In the genomic region with DNA sequence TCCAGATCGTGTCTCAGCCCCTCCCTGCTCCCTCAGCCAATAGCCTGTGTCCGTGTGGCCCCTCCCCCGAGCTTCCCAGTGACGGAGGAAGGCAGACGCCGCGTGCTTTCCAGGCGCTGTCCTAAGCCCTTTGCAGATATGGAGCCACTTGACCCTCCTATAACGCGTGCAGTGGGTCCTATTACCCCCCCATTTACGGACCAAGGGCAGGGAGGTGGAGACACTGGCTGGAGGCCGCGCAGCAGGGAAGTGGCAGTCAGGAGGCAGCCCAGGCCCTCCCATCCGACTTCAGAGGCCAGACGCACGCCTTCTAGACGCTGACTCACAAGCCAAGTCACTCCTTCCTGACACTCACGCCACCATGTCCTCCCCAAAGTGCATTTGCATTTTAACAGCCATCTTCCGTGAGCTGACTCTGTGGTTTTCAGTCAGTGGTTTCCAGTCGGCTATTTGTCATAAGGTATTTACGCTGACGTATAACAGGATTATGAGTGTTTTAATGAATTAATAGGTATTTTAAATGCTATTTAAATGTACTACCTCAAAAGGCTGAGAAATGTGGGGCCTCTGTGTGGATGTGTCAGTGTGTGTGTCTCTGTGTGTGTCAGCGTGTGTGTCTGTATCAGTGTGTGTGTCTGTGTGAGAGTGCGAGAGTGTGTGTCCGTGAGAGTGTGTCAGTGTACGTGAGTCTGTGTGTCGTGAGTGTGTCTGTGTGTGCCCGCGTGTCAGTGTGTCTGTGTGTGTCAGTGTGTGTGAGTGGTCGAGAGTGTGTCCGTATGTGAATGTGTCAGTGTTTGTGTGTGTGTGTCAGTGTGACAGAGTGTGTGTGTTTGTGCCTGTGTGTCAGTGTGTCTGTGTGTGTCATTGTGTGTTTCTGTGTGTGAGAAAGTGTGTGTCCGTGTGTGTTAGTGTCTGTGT, we compare ENCODE assay signal across 1 cellular context.
TF ChIP-seq lines count a peak whose summit lies in the region.

No MANE protein-coding gene starts in this region.

TF ChIP-seq in HEK293, 187 proteins besides CTCF, POLR2A, EP300 and RAD21 (continued from another document and continues in another):
- TF ChIP-seq ZNF132 (tag by site-specific recombination; IDR thresholded peaks at IDR 0.05; ENCODE audit: borderline replicate concordance) (no peak), HOXC10 (CRISPR knock-in tag; IDR thresholded peaks at IDR 0.05) (no peak), ZBTB21 (tag by site-specific recombination; IDR thresholded peaks at IDR 0.05) (peak; percentile 88), HOXA7 (CRISPR knock-in tag; IDR thresholded peaks at IDR 0.05; ENCODE audit: borderline replicate concordance) (no peak), FEZF1 (tag by site-specific recombination; IDR thresholded peaks at IDR 0.05) (peak; percentile 87), ZNF629 (tag by site-specific recombination; IDR thresholded peaks at IDR 0.05) (peak; percentile 98), ZNF677 (tag by site-specific recombination; IDR thresholded peaks at IDR 0.05) (no peak), GLI4 (tag by site-specific recombination; IDR thresholded peaks at IDR 0.05) (peak; percentile 41), ZNF510 (tag by site-specific recombination; IDR thresholded peaks at IDR 0.05; ENCODE audit: insufficient replicate concordance) (no peak), ZNF24 (tag by site-specific recombination; IDR thresholded peaks at IDR 0.05) (peak; percentile 88), ZNF626 (tag by site-specific recombination; IDR thresholded peaks at IDR 0.05) (no peak), ZNF585B (tag by site-specific recombination; IDR thresholded peaks at IDR 0.05) (no peak), ZNF292 (tag by site-specific recombination; IDR thresholded peaks at IDR 0.05; ENCODE audit: borderline replicate concordance, low read depth) (no peak), KLF7 (tag by site-specific recombination; IDR thresholded peaks at IDR 0.05; ENCODE audit: borderline replicate concordance) (peak; percentile 95), ZNF155 (tag by site-specific recombination; IDR thresholded peaks at IDR 0.05) (no peak), IKZF3 (tag by site-specific recombination; IDR thresholded peaks at IDR 0.05) (peak; percentile 100), ZNF843 (tag by site-specific recombination; IDR thresholded peaks at IDR 0.05) (peak; percentile 91), ZXDB (tag by site-specific recombination; IDR thresholded peaks at IDR 0.05) (peak; percentile 94), ZNF248 (tag by site-specific recombination; IDR thresholded peaks at IDR 0.05) (no peak)
- TF ChIP-seq, protein P1, sequence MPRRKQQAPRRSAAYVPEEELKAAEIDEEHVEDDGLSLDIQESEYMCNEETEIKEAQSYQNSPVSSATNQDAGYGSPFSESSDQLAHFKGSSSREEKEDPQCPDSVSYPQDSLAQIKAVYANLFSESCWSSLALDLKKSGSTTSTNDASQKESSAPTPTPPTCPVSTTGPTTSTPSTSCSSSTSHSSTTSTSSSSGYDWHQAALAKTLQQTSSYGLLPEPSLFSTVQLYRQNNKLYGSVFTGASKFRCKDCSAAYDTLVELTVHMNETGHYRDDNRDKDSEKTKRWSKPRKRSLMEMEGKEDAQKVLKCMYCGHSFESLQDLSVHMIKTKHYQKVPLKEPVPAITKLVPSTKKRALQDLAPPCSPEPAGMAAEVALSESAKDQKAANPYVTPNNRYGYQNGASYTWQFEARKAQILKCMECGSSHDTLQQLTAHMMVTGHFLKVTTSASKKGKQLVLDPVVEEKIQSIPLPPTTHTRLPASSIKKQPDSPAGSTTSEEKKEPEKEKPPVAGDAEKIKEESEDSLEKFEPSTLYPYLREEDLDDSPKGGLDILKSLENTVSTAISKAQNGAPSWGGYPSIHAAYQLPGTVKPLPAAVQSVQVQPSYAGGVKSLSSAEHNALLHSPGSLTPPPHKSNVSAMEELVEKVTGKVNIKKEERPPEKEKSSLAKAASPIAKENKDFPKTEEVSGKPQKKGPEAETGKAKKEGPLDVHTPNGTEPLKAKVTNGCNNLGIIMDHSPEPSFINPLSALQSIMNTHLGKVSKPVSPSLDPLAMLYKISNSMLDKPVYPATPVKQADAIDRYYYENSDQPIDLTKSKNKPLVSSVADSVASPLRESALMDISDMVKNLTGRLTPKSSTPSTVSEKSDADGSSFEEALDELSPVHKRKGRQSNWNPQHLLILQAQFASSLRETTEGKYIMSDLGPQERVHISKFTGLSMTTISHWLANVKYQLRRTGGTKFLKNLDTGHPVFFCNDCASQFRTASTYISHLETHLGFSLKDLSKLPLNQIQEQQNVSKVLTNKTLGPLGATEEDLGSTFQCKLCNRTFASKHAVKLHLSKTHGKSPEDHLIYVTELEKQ (tag by site-specific recombination; IDR thresholded peaks at IDR 0.05; ENCODE audit: borderline replicate concordance): peak; percentile 77; the same call in 1 of the 2 replicates
- TF ChIP-seq, protein P2, sequence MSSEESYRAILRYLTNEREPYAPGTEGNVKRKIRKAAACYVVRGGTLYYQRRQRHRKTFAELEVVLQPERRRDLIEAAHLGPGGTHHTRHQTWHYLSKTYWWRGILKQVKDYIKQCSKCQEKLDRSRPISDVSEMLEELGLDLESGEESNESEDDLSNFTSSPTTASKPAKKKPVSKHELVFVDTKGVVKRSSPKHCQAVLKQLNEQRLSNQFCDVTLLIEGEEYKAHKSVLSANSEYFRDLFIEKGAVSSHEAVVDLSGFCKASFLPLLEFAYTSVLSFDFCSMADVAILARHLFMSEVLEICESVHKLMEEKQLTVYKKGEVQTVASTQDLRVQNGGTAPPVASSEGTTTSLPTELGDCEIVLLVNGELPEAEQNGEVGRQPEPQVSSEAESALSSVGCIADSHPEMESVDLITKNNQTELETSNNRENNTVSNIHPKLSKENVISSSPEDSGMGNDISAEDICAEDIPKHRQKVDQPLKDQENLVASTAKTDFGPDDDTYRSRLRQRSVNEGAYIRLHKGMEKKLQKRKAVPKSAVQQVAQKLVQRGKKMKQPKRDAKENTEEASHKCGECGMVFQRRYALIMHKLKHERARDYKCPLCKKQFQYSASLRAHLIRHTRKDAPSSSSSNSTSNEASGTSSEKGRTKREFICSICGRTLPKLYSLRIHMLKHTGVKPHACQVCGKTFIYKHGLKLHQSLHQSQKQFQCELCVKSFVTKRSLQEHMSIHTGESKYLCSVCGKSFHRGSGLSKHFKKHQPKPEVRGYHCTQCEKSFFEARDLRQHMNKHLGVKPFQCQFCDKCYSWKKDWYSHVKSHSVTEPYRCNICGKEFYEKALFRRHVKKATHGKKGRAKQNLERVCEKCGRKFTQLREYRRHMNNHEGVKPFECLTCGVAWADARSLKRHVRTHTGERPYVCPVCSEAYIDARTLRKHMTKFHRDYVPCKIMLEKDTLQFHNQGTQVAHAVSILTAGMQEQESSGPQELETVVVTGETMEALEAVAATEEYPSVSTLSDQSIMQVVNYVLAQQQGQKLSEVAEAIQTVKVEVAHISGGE (tag by site-specific recombination; conservative IDR thresholded peaks at IDR 0.05; ENCODE audit: low read depth): 0 out of 2 replicates have a peak, but pooled peaks have one; percentile 13
- TF ChIP-seq, protein P3, sequence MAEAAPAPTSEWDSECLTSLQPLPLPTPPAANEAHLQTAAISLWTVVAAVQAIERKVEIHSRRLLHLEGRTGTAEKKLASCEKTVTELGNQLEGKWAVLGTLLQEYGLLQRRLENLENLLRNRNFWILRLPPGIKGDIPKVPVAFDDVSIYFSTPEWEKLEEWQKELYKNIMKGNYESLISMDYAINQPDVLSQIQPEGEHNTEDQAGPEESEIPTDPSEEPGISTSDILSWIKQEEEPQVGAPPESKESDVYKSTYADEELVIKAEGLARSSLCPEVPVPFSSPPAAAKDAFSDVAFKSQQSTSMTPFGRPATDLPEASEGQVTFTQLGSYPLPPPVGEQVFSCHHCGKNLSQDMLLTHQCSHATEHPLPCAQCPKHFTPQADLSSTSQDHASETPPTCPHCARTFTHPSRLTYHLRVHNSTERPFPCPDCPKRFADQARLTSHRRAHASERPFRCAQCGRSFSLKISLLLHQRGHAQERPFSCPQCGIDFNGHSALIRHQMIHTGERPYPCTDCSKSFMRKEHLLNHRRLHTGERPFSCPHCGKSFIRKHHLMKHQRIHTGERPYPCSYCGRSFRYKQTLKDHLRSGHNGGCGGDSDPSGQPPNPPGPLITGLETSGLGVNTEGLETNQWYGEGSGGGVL (tag by site-specific recombination; IDR thresholded peaks at IDR 0.05): peak; percentile 74
- TF ChIP-seq, protein P4, sequence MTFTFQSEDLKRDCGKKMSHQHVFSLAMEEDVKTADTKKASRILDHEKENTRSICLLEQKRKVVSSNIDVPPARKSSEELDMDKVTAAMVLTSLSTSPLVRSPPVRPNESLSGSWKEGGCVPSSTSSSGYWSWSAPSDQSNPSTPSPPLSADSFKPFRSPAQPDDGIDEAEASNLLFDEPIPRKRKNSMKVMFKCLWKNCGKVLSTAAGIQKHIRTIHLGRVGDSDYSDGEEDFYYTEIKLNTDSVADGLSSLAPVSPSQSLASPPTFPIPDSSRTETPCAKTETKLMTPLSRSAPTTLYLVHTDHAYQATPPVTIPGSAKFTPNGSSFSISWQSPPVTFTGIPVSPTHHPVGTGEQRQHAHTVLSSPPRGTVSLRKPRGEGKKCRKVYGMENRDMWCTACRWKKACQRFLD (tag by site-specific recombination; IDR thresholded peaks at IDR 0.05): no peak
- TF ChIP-seq, protein P5, sequence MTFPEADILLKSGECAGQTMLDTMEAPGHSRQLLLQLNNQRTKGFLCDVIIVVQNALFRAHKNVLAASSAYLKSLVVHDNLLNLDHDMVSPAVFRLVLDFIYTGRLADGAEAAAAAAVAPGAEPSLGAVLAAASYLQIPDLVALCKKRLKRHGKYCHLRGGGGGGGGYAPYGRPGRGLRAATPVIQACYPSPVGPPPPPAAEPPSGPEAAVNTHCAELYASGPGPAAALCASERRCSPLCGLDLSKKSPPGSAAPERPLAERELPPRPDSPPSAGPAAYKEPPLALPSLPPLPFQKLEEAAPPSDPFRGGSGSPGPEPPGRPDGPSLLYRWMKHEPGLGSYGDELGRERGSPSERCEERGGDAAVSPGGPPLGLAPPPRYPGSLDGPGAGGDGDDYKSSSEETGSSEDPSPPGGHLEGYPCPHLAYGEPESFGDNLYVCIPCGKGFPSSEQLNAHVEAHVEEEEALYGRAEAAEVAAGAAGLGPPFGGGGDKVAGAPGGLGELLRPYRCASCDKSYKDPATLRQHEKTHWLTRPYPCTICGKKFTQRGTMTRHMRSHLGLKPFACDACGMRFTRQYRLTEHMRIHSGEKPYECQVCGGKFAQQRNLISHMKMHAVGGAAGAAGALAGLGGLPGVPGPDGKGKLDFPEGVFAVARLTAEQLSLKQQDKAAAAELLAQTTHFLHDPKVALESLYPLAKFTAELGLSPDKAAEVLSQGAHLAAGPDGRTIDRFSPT (tag by site-specific recombination; IDR thresholded peaks at IDR 0.05): peak; percentile 99
- TF ChIP-seq, protein P6, sequence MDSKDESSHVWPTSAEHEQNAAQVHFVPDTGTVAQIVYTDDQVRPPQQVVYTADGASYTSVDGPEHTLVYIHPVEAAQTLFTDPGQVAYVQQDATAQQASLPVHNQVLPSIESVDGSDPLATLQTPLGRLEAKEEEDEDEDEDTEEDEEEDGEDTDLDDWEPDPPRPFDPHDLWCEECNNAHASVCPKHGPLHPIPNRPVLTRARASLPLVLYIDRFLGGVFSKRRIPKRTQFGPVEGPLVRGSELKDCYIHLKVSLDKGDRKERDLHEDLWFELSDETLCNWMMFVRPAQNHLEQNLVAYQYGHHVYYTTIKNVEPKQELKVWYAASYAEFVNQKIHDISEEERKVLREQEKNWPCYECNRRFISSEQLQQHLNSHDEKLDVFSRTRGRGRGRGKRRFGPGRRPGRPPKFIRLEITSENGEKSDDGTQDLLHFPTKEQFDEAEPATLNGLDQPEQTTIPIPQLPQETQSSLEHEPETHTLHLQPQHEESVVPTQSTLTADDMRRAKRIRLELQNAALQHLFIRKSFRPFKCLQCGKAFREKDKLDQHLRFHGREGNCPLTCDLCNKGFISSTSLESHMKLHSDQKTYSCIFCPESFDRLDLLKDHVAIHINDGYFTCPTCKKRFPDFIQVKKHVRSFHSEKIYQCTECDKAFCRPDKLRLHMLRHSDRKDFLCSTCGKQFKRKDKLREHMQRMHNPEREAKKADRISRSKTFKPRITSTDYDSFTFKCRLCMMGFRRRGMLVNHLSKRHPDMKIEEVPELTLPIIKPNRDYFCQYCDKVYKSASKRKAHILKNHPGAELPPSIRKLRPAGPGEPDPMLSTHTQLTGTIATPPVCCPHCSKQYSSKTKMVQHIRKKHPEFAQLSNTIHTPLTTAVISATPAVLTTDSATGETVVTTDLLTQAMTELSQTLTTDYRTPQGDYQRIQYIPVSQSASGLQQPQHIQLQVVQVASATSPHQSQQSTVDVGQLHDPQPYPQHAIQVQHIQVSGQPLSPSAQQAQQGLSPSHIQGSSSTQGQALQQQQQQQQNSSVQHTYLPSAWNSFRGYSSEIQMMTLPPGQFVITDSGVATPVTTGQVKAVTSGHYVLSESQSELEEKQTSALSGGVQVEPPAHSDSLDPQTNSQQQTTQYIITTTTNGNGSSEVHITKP (tag by site-specific recombination; IDR thresholded peaks at IDR 0.05): 0 out of 2 replicates have a peak, but pooled peaks have one; percentile 51
- TF ChIP-seq, protein P7, sequence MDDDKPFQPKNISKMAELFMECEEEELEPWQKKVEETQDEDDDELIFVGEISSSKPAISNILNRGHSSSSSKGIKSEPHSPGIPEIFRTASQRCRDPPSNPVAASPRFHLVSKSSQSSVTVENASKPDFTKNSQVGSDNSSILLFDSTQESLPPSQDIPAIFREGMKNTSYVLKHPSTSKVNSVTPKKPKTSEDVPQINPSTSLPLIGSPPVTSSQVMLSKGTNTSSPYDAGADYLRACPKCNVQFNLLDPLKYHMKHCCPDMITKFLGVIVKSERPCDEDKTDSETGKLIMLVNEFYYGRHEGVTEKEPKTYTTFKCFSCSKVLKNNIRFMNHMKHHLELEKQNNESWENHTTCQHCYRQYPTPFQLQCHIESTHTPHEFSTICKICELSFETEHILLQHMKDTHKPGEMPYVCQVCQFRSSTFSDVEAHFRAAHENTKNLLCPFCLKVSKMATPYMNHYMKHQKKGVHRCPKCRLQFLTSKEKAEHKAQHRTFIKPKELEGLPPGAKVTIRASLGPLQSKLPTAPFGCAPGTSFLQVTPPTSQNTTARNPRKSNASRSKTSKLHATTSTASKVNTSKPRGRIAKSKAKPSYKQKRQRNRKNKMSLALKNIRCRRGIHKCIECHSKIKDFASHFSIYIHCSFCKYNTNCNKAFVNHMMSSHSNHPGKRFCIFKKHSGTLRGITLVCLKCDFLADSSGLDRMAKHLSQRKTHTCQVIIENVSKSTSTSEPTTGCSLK (tag by site-specific recombination; IDR thresholded peaks at IDR 0.05): no peak
- TF ChIP-seq, protein P8, sequence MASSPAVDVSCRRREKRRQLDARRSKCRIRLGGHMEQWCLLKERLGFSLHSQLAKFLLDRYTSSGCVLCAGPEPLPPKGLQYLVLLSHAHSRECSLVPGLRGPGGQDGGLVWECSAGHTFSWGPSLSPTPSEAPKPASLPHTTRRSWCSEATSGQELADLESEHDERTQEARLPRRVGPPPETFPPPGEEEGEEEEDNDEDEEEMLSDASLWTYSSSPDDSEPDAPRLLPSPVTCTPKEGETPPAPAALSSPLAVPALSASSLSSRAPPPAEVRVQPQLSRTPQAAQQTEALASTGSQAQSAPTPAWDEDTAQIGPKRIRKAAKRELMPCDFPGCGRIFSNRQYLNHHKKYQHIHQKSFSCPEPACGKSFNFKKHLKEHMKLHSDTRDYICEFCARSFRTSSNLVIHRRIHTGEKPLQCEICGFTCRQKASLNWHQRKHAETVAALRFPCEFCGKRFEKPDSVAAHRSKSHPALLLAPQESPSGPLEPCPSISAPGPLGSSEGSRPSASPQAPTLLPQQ (tag by site-specific recombination; IDR thresholded peaks at IDR 0.05): peak; percentile 91
- TF ChIP-seq, protein P9, sequence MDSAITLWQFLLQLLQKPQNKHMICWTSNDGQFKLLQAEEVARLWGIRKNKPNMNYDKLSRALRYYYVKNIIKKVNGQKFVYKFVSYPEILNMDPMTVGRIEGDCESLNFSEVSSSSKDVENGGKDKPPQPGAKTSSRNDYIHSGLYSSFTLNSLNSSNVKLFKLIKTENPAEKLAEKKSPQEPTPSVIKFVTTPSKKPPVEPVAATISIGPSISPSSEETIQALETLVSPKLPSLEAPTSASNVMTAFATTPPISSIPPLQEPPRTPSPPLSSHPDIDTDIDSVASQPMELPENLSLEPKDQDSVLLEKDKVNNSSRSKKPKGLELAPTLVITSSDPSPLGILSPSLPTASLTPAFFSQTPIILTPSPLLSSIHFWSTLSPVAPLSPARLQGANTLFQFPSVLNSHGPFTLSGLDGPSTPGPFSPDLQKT (IDR thresholded peaks at IDR 0.05; ENCODE audit: borderline replicate concordance, low read depth, low read length): no peak
